In the genomic region with DNA sequence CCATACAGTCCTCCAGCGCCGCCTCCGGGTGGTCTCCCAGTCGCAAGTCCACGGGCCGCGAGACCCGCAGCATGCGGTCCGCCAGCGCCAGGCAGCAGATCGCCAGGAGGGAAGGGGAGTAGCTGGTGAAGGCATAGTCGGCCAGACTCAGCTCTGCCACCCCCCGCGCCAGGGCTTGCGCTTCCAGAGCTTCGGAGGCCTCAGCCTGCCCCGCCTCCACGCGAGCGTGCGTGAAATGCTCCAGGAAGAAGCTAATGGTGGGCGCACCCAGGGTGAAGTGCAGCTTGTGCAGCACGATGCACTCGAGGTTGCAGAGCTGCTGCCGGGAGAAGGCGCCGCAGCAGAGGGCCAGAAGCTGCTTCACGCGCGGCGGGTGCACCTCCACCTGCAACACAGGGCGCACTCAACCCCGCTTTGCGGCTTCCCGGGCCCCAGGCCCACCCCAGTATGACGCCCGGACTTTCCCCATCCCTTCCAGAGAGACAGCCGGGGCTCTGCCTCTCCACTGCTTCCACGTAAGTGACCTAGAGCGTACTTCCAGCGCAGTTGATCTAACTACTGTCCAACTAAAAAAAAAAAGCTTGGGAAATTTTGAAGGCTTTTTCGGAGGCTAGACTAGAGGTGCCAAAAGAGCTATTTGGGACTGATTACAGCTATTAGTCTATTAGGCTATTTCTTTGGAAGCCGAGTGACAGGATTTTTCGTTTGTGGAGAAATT, we compare ENCODE assay signal across 8 cellular contexts. TPM values are rescaled to one million over a fixed set of nuclear protein-coding genes. Genes with fewer than 3 reads are reported as not detected.
A peak's percentile ranks its signal among the peaks of the same experiment; 100 is the strongest.
DNase-seq lines count a peak whose midpoint lies in the region; ATAC-seq and TF ChIP-seq lines count a peak whose summit lies in the region.

No MANE protein-coding gene starts in this region.

- H3K4me1 Mint-ChIP-seq in T-helper 1 cell treated with Interleukin-12 subunit alpha and Interleukin-12 subunit beta and Interleukin-4 antibody, amounts not matched to agents 30 μg/mL and 1 μg/mL, for 36 hours (ENCODE audit: low read depth): peaks cover 31% of the 10 kb centered on the region

- H3K27me3 Mint-ChIP-seq in T-helper 1 cell treated with Interleukin-12 subunit alpha and Interleukin-12 subunit beta and Interleukin-4 antibody, amounts not matched to agents 30 μg/mL and 1 μg/mL, for 36 hours (ENCODE audit: low read depth): peaks cover 85% of the 10 kb centered on the region

- H3K27ac Mint-ChIP-seq in T-helper 1 cell treated with Interleukin-12 subunit alpha and Interleukin-12 subunit beta and Interleukin-4 antibody, amounts not matched to agents 30 μg/mL and 1 μg/mL, for 36 hours: peak overlapping the region; percentile 53

- DNase-seq in activated T-cell treated with anti-CD3 and anti-CD28 coated beads, Interleukin-2, amount 50 U/mL, for 1 hour: peak; percentile 45
- DNase-seq in activated T-cell treated with anti-CD3 and anti-CD28 coated beads for 4 hours (no peak), erythroblast (lab: John Stamatoyannopoulos, UW) (peak; percentile 42 to 44), posterior vena cava (ENCODE audit: low spot score) (peak; percentile 83), putamen (ENCODE audit: low spot score) (no peak), UCSD-AML1 (lab: John Stamatoyannopoulos, UW; ENCODE audit: unreplicated experiment) (no peak)

- H3K36me3 Mint-ChIP-seq in T-helper 1 cell treated with Interleukin-12 subunit alpha and Interleukin-12 subunit beta and Interleukin-4 antibody, amounts not matched to agents 30 μg/mL and 1 μg/mL, for 36 hours (ENCODE audit: low read depth): no peaks in the 10 kb centered on the region

- TF ChIP-seq POLR2A in erythroblast (IDR thresholded peaks at IDR 0.05; ENCODE audit: low read length): no peak

- intact Hi-C loops in posterior vena cava (cut with DNase I): no loop called here

- no peak for ATAC-seq in GM18873 (IDR thresholded peaks at IDR 0.05; ENCODE audit: low FRiP score, unreplicated experiment)

- peak overlapping the region; percentile 84 for H3K4me3 Mint-ChIP-seq in T-helper 1 cell treated with Interleukin-12 subunit alpha and Interleukin-12 subunit beta and Interleukin-4 antibody, amounts not matched to agents 30 μg/mL and 1 μg/mL, for 36 hours

- H3K9me3 Mint-ChIP-seq in T-helper 1 cell treated with Interleukin-12 subunit alpha and Interleukin-12 subunit beta and Interleukin-4 antibody, amounts not matched to agents 30 μg/mL and 1 μg/mL, for 36 hours: no peaks in the 10 kb centered on the region

RNA-seq across cellular contexts. Expression of a gene that starts 1.8 kb away (rescaled TPM):
- under 1 TPM; 0.24 to 0.42 TPM for total RNA-seq in posterior vena cava

RNA-seq across cellular contexts. Expression of a gene that starts 4.5 kb away (rescaled TPM):
- total RNA-seq in posterior vena cava: not detected

RNA-seq across cellular contexts. Expression of a gene that starts 58.7 kb away (rescaled TPM):
- not detected for total RNA-seq in posterior vena cava

Comparison
In these comparisons a context has a peak if more than half of its experiments do, and no peak if none do; other contexts are left out.
1. DNase-seq: peak in activated T-cell treated with anti-CD3 and anti-CD28 coated beads, Interleukin-2, amount 50 U/mL, for 1 hour (single experiment), erythroblast (2 of 2) and posterior vena cava (single experiment); none in activated T-cell treated with anti-CD3 and anti-CD28 coated beads for 4 hours (single experiment), putamen (single experiment) and UCSD-AML1 (single experiment).